Comparison of ENCODE assay signal across 8 cellular contexts in the genomic region with DNA sequence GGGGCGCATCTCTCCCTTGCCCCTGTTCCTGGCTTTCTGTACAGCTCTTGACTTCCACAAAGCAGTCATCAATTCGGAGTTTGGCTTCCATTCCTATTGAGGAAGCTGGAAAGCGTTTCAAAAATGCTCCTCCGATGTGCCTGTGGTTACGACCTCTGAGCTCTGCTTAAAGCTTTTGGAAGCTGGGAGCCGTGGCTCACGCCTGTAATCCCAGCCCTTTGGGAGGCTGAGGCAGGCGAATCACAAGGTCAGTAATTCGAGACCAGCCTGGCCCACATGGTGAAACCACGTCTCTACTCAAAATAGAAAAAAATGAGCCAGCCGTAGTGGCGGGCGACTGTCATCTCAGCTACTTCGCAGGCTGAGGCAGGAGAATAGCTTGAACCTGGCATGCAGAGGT. TPM values are rescaled to one million over a fixed set of nuclear protein-coding genes. Genes with fewer than 3 reads are reported as not detected.
"Had no signal": no experiment of that assay in that cellular context is flagged by ENCODE, and none has a peak within 500 bp of the region (broad histone marks: within the 10 kb centered on the region; RNA-seq: fewer than 3 reads in every experiment).

No MANE protein-coding gene starts in this region.

RNA-seq across cellular contexts. Expression of a gene that starts 22.9 kb away (rescaled TPM):
- total RNA-seq: activated CD8-positive, alpha-beta T cell treated with anti-CD3 and anti-CD28 coated beads for 36 hours; activated naive CD8-positive, alpha-beta T cell treated with anti-CD3 and anti-CD28 coated beads for 36 hours; activated T-cell treated with anti-CD3 and anti-CD28 coated beads, Interleukin-2, amount 50 U/mL, for 72 hours; aorta; epithelial cell of proximal tubule; liver; mesenteric fat pad had no signal
- polyA plus RNA-seq: aorta, liver, SK-N-SH had no signal
